ENCODE assay signal across 2 cellular contexts in the genomic region with DNA sequence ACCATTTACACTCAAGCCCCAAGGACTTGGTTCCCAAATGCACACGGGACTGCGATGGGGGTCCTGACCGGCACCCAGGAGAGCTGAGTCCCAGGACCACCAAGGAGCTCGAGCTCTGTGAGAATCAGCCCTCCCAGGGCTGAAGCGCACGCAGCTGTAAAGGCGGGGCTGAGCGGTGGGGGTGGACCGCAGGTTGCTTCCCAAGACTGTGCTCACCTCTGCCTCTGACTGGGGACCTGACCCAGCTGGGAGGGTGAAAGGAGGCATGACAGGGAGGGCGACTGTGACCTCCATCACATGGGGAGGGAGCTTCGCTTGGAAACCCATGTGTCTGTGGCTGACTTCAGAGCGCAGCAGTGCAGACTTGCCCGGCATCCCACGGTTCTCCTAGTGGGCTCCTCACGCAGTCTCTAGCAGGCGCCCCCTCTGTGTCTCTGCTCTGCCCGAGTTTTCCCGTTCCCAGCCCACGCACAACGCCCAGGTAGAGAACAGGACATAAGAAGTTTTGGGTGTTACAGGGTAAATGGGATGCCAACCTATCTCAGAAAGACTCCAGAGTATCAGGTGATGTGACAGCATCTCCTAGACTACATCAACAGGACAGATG.
TF ChIP-seq lines count a peak whose summit lies in the region.

No MANE protein-coding gene starts in this region.

TF ChIP-seq in K562, 482 proteins besides CTCF, POLR2A, EP300 and RAD21:
- TF ChIP-seq, protein P1, sequence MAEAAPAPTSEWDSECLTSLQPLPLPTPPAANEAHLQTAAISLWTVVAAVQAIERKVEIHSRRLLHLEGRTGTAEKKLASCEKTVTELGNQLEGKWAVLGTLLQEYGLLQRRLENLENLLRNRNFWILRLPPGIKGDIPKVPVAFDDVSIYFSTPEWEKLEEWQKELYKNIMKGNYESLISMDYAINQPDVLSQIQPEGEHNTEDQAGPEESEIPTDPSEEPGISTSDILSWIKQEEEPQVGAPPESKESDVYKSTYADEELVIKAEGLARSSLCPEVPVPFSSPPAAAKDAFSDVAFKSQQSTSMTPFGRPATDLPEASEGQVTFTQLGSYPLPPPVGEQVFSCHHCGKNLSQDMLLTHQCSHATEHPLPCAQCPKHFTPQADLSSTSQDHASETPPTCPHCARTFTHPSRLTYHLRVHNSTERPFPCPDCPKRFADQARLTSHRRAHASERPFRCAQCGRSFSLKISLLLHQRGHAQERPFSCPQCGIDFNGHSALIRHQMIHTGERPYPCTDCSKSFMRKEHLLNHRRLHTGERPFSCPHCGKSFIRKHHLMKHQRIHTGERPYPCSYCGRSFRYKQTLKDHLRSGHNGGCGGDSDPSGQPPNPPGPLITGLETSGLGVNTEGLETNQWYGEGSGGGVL (CRISPR knock-in tag; IDR thresholded peaks at IDR 0.05): no peak
- TF ChIP-seq, protein P2, sequence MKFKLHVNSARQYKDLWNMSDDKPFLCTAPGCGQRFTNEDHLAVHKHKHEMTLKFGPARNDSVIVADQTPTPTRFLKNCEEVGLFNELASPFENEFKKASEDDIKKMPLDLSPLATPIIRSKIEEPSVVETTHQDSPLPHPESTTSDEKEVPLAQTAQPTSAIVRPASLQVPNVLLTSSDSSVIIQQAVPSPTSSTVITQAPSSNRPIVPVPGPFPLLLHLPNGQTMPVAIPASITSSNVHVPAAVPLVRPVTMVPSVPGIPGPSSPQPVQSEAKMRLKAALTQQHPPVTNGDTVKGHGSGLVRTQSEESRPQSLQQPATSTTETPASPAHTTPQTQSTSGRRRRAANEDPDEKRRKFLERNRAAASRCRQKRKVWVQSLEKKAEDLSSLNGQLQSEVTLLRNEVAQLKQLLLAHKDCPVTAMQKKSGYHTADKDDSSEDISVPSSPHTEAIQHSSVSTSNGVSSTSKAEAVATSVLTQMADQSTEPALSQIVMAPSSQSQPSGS (CRISPR knock-in tag; IDR thresholded peaks at IDR 0.05): no peak
- TF ChIP-seq, protein P3, sequence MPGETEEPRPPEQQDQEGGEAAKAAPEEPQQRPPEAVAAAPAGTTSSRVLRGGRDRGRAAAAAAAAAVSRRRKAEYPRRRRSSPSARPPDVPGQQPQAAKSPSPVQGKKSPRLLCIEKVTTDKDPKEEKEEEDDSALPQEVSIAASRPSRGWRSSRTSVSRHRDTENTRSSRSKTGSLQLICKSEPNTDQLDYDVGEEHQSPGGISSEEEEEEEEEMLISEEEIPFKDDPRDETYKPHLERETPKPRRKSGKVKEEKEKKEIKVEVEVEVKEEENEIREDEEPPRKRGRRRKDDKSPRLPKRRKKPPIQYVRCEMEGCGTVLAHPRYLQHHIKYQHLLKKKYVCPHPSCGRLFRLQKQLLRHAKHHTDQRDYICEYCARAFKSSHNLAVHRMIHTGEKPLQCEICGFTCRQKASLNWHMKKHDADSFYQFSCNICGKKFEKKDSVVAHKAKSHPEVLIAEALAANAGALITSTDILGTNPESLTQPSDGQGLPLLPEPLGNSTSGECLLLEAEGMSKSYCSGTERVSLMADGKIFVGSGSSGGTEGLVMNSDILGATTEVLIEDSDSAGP (CRISPR knock-in tag; IDR thresholded peaks at IDR 0.05): no peak
- TF ChIP-seq POLR2G (IDR thresholded peaks at IDR 0.05; ENCODE audit: low read depth, low read length) (peak; percentile 60), ZNF124 (CRISPR knock-in tag; IDR thresholded peaks at IDR 0.05) (no peak), RBM22 (IDR thresholded peaks at IDR 0.05; ENCODE audit: low read depth, low read length, poor library complexity, severe bottlenecking) (peak; percentile 51), ZNF23 (CRISPR knock-in tag; IDR thresholded peaks at IDR 0.05) (no peak), ZNF354B (CRISPR knock-in tag; IDR thresholded peaks at IDR 0.05) (no peak), KDM5B (IDR thresholded peaks at IDR 0.05; ENCODE audit: insufficient replicate concordance, low read depth, low read length) (no peak), NR2F6 (CRISPR knock-in tag; IDR thresholded peaks at IDR 0.05) (no peak)
TF ChIP-seq in K562: peak in this region for 2.

TF ChIP-seq in HEK293T, 16 proteins besides CTCF, POLR2A, EP300 and RAD21:
- no peak for TF ChIP-seq FOXA1 (IDR thresholded peaks at IDR 0.05)
- no peak for TF ChIP-seq SUZ12 (IDR thresholded peaks at IDR 0.05)
- no peak for TF ChIP-seq SP1 (IDR thresholded peaks at IDR 0.05)
- no peak for TF ChIP-seq TARDBP (IDR thresholded peaks at IDR 0.05)
- TF ChIP-seq ELF4 (IDR thresholded peaks at IDR 0.05): no peak
- TF ChIP-seq LEF1 (IDR thresholded peaks at IDR 0.05; ENCODE audit: borderline replicate concordance): no peak
- TF ChIP-seq BHLHE40 (IDR thresholded peaks at IDR 0.05; ENCODE audit: borderline replicate concordance): no peak
- TF ChIP-seq, protein P4, sequence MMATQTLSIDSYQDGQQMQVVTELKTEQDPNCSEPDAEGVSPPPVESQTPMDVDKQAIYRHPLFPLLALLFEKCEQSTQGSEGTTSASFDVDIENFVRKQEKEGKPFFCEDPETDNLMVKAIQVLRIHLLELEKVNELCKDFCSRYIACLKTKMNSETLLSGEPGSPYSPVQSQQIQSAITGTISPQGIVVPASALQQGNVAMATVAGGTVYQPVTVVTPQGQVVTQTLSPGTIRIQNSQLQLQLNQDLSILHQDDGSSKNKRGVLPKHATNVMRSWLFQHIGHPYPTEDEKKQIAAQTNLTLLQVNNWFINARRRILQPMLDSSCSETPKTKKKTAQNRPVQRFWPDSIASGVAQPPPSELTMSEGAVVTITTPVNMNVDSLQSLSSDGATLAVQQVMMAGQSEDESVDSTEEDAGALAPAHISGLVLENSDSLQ (IDR thresholded peaks at IDR 0.05): no peak
- no peak for TF ChIP-seq HDGF (IDR thresholded peaks at IDR 0.05; ENCODE audit: borderline replicate concordance)
- no peak for TF ChIP-seq CTBP1 (IDR thresholded peaks at IDR 0.05; ENCODE audit: borderline replicate concordance)
- no peak for TF ChIP-seq FOXM1 (IDR thresholded peaks at IDR 0.05; ENCODE audit: borderline replicate concordance)
- TF ChIP-seq ARNT (IDR thresholded peaks at IDR 0.05): no peak
- no peak for TF ChIP-seq L3MBTL2 (conservative IDR thresholded peaks at IDR 0.05)
- no peak for TF ChIP-seq FOXK2 (IDR thresholded peaks at IDR 0.05)
- no peak for TF ChIP-seq NFRKB (IDR thresholded peaks at IDR 0.05)
- TF ChIP-seq ZNF384 (IDR thresholded peaks at IDR 0.05): no peak
